Comparison of ENCODE assay signal across 1 cellular context in genomic region chr3:45664558-45664957, GRCh38.
TF ChIP-seq lines count a peak whose summit lies in the region.

No MANE protein-coding gene starts in this region.

TF ChIP-seq in GM12878, 131 proteins besides CTCF, POLR2A, EP300 and RAD21 (continued from another document):
- 0 out of 2 replicates have a peak, but pooled peaks have one; percentile 27 for TF ChIP-seq MLLT1 (IDR thresholded peaks at IDR 0.05)
- TF ChIP-seq IRF4 (IDR thresholded peaks at IDR 0.05; ENCODE audit: low read depth, low read length), result 0 out of 2 replicates have a peak, but pooled peaks have one; percentile 27
- TF ChIP-seq CHD1 (IDR thresholded peaks at IDR 0.05; ENCODE audit: low read depth, low read length), result no peak
- 0 out of 2 replicates have a peak, but pooled peaks have one; percentile 16 for TF ChIP-seq ZBED1 (IDR thresholded peaks at IDR 0.05; ENCODE audit: borderline replicate concordance)
- TF ChIP-seq ZBTB33 (IDR thresholded peaks at IDR 0.05), result peak; percentile 19; the same call in 1 of the 2 replicates
- TF ChIP-seq CREM (IDR thresholded peaks at IDR 0.05; ENCODE audit: low read depth), result peak; percentile 42; the same call in 1 of the 2 replicates
- peak; percentile 38; the same call in 1 of the 2 replicates for TF ChIP-seq CREB1 (IDR thresholded peaks at IDR 0.05; ENCODE audit: low read depth)
- TF ChIP-seq ATF7 (IDR thresholded peaks at IDR 0.05; ENCODE audit: low read depth), result 0 out of 2 replicates have a peak, but pooled peaks have one; percentile 28
